In the genomic region with DNA sequence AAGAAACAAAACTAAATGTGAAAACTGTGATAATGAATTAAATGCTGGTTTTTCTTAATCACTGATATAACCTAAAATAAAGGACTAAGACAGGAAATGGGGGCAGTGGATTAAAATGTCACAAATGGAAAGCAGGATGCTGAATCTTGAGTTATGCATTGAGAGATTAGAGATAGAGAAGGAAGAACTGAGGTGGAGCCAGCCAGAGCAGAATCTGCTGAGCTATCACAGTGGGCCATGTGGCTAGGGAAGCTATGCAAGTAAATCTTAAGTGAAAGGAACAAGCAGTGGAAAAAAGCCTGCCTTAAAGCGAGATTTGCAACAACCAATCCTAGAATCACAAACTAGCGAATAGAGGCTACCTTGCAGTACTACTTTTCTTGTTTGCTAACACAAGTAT, we compare ENCODE assay signal across 16 cellular contexts.
DNase-seq lines count a peak whose midpoint lies in the region; ATAC-seq and TF ChIP-seq lines count a peak whose summit lies in the region.
"Had no signal": no experiment of that assay in that cellular context is flagged by ENCODE, and none has a peak within 500 bp of the region (broad histone marks: within the 10 kb centered on the region; RNA-seq: fewer than 3 reads in every experiment).

No MANE protein-coding gene starts in this region.

- intact Hi-C loops in sciatic nerve (cut with DNase I) = no loop called here

- no peak for TF ChIP-seq CTCF in GM10248 (IDR thresholded peaks at IDR 0.05; ENCODE audit: control extremely low read depth, extremely low read depth, low read depth, missing control alignments)

- H3K4me3 Mint-ChIP-seq in activated naive CD8-positive, alpha-beta T cell treated with anti-CD3 and anti-CD28 coated beads, Interleukin-2, amount 50 U/mL, for 24 hours = no peak overlapping the region
- H3K4me3 Mint-ChIP-seq: activated T-cell treated with anti-CD3 and anti-CD28 coated beads, Interleukin-2, amount 50 U/mL, for 72 hours had no signal

- CTCF ChIA-PET in GM10248 (lab: Yijun Ruan, JAX) = no interaction called here

- H3K27me3 Mint-ChIP-seq in activated naive CD8-positive, alpha-beta T cell treated with anti-CD3 and anti-CD28 coated beads, Interleukin-2, amount 50 U/mL, for 24 hours = no peaks in the 10 kb centered on the region

- peaks cover 68% of the 10 kb centered on the region for H3K4me1 Mint-ChIP-seq in activated naive CD8-positive, alpha-beta T cell treated with anti-CD3 and anti-CD28 coated beads, Interleukin-2, amount 50 U/mL, for 24 hours

- DNase-seq in Jurkat, Clone E6-1 (ENCODE audit: low read depth, low spot score) = peak; percentile 18
- DNase-seq in RPMI8226 (peak; percentile 70), sciatic nerve (ENCODE audit: low spot score) (no peak), GM10248 (ENCODE audit: extremely low spot score) (no peak), NCI-H345 treated with DMSO at 0.1 percent for 48 hours (lab: John Stamatoyannopoulos, UW; ENCODE audit: unreplicated experiment) (no peak)
- DNase-seq in activated naive CD8-positive, alpha-beta T cell treated with anti-CD3 and anti-CD28 coated beads, Interleukin-2, amount 50 U/mL, for 24 hours = no peak
- DNase-seq in activated naive CD4-positive, alpha-beta T cell treated with Interleukin-2 at 50 U/mL for 16 hours = no peak
- DNase-seq: activated T-cell treated with anti-CD3 and anti-CD28 coated beads, Interleukin-2, amount 50 U/mL, for 72 hours; mucosa of descending colon; NCI-H446 treated with DMSO at 0.1 percent for 48 hours; ovary; PC-9; spleen; stomach had no signal

- H3K9me3 Mint-ChIP-seq in activated naive CD8-positive, alpha-beta T cell treated with anti-CD3 and anti-CD28 coated beads, Interleukin-2, amount 50 U/mL, for 24 hours = no peaks in the 10 kb centered on the region
- H3K9me3 Mint-ChIP-seq: activated T-cell treated with anti-CD3 and anti-CD28 coated beads, Interleukin-2, amount 50 U/mL, for 72 hours had no signal

- peak overlapping the region; percentile 7 for H3K27ac Mint-ChIP-seq in activated naive CD8-positive, alpha-beta T cell treated with anti-CD3 and anti-CD28 coated beads, Interleukin-2, amount 50 U/mL, for 24 hours
- H3K27ac Mint-ChIP-seq: activated T-cell treated with anti-CD3 and anti-CD28 coated beads, Interleukin-2, amount 50 U/mL, for 72 hours had no signal

- peak; percentile 37 for ATAC-seq in activated naive CD8-positive, alpha-beta T cell treated with anti-CD3 and anti-CD28 coated beads, Interleukin-2, amount 50 U/mL, for 24 hours
- peak; percentile 51 for ATAC-seq in sciatic nerve
- ATAC-seq: activated CD4-positive, CD25-positive, alpha-beta regulatory T cell treated with anti-CD3 and anti-CD28 coated beads, Interleukin-2, amount 50 U/mL, for 24 hours; activated T-cell treated with anti-CD3 and anti-CD28 coated beads, Interleukin-2, amount 50 U/mL, for 72 hours; mucosa of descending colon had no signal

- no peak overlapping the region for H3K4me3 ChIP-seq in Jurkat, Clone E6-1 (ENCODE audit: low read length)
- H3K4me3 ChIP-seq: mucosa of descending colon, ovary, PC-9, spleen, stomach, vagina had no signal

- no peaks in the 10 kb centered on the region for H3K36me3 Mint-ChIP-seq in activated naive CD8-positive, alpha-beta T cell treated with anti-CD3 and anti-CD28 coated beads, Interleukin-2, amount 50 U/mL, for 24 hours (ENCODE audit: low read depth)

- POLR2A ChIA-PET in GM10248 (lab: Yijun Ruan, JAX) = no interaction called here

Comparison
In these comparisons a context has a peak if more than half of its experiments do, and no peak if none do; other contexts are left out.
1. DNase-seq: peak in Jurkat, Clone E6-1 (single experiment) and RPMI8226 (single experiment); none in activated naive CD8-positive, alpha-beta T cell treated with anti-CD3 and anti-CD28 coated beads, Interleukin-2, amount 50 U/mL, for 24 hours (single experiment), sciatic nerve (single experiment), GM10248 (single experiment), NCI-H345 treated with DMSO at 0.1 percent for 48 hours (single experiment) and activated naive CD4-positive, alpha-beta T cell treated with Interleukin-2 at 50 U/mL for 16 hours (single experiment).